Comparison of ENCODE assay signal across 2 cellular contexts in the genomic region with DNA sequence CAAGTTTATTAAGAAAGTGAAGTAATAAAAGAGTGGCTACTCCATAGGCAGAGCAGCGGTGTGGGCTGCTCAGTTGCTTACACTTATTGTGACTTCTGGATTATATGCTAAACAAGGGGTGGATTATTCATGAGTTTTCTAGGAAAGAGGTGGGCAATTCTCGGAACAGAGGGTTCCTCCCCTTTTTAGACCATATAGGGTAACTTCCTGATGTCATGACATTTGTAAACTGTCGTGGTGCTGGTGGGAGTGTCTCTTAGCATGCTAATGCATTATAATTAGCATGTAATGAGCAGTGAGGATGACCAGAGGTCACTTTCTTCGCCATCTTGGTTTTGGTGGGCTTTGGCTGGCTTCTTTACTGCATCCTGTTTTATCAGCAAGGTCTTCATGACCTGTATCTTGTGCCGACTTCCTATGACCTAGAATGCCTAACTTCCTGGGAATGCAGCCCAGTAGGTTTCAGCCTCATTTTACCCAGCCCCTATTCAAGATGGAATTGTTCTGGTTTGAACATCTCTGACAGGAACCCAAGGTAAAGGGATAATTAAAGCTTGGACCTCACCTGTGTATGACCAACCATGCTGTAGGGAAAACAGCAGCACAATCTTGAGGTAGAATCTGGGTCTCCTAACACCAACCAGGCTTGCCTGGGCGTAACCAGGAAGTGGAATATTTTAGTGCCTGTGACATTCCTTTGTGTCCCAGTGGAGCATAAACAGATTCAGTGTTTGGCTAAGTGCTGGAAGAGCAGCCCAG.
TF ChIP-seq lines count a peak whose summit lies in the region.

No MANE protein-coding gene starts in this region.

TF ChIP-seq in HCT116, 20 proteins besides CTCF, POLR2A, EP300 and RAD21:
- TF ChIP-seq ZFX (IDR thresholded peaks at IDR 0.05), result no peak
- TF ChIP-seq, protein P1, sequence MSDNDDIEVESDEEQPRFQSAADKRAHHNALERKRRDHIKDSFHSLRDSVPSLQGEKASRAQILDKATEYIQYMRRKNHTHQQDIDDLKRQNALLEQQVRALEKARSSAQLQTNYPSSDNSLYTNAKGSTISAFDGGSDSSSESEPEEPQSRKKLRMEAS (IDR thresholded peaks at IDR 0.05), result peak; percentile 15; the same call in 1 of the 2 replicates

TF ChIP-seq in SK-N-SH, 30 proteins besides CTCF, POLR2A, EP300 and RAD21:
- TF ChIP-seq TAF1 (IDR thresholded peaks at IDR 0.05; ENCODE audit: borderline replicate concordance, low read depth, low read length) (no peak), CHD2 (IDR thresholded peaks at IDR 0.05; ENCODE audit: low read length, partially characterized antibody) (no peak), FOXJ3 (CRISPR knock-in tag; IDR thresholded peaks at IDR 0.05) (no peak), RXRA (IDR thresholded peaks at IDR 0.05; ENCODE audit: borderline replicate concordance, low read depth) (no peak), POLR2AphosphoS5 (IDR thresholded peaks at IDR 0.05; ENCODE audit: low read depth, low read length) (no peak), SMC3 (IDR thresholded peaks at IDR 0.05; ENCODE audit: low read depth, low read length) (no peak), TCF12 (IDR thresholded peaks at IDR 0.05) (no peak), TEAD4 (IDR thresholded peaks at IDR 0.05; ENCODE audit: borderline replicate concordance, insufficient read depth) (no peak), GATA2 (CRISPR knock-in tag; IDR thresholded peaks at IDR 0.05) (no peak), JUND (IDR thresholded peaks at IDR 0.05) (no peak), FOSL2 (IDR thresholded peaks at IDR 0.05; ENCODE audit: borderline replicate concordance, low read depth) (no peak), SIN3A (IDR thresholded peaks at IDR 0.05; ENCODE audit: borderline replicate concordance, low read depth, low read length) (no peak)
- TF ChIP-seq, protein P2, sequence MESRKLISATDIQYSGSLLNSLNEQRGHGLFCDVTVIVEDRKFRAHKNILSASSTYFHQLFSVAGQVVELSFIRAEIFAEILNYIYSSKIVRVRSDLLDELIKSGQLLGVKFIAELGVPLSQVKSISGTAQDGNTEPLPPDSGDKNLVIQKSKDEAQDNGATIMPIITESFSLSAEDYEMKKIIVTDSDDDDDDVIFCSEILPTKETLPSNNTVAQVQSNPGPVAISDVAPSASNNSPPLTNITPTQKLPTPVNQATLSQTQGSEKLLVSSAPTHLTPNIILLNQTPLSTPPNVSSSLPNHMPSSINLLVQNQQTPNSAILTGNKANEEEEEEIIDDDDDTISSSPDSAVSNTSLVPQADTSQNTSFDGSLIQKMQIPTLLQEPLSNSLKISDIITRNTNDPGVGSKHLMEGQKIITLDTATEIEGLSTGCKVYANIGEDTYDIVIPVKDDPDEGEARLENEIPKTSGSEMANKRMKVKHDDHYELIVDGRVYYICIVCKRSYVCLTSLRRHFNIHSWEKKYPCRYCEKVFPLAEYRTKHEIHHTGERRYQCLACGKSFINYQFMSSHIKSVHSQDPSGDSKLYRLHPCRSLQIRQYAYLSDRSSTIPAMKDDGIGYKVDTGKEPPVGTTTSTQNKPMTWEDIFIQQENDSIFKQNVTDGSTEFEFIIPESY (IDR thresholded peaks at IDR 0.05; ENCODE audit: borderline replicate concordance, low read depth), result no peak
- TF ChIP-seq, protein P1 (IDR thresholded peaks at IDR 0.05; ENCODE audit: low read depth), result no peak
- TF ChIP-seq, protein P3, sequence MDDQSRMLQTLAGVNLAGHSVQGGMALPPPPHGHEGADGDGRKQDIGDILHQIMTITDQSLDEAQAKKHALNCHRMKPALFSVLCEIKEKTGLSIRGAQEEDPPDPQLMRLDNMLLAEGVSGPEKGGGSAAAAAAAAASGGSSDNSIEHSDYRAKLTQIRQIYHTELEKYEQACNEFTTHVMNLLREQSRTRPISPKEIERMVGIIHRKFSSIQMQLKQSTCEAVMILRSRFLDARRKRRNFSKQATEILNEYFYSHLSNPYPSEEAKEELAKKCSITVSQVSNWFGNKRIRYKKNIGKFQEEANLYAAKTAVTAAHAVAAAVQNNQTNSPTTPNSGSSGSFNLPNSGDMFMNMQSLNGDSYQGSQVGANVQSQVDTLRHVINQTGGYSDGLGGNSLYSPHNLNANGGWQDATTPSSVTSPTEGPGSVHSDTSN (IDR thresholded peaks at IDR 0.05), result no peak
- TF ChIP-seq, protein P4, sequence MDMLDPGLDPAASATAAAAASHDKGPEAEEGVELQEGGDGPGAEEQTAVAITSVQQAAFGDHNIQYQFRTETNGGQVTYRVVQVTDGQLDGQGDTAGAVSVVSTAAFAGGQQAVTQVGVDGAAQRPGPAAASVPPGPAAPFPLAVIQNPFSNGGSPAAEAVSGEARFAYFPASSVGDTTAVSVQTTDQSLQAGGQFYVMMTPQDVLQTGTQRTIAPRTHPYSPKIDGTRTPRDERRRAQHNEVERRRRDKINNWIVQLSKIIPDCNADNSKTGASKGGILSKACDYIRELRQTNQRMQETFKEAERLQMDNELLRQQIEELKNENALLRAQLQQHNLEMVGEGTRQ (IDR thresholded peaks at IDR 0.05; ENCODE audit: borderline replicate concordance, low read depth, low read length), result no peak
